1 cellular context compared by ENCODE assay signal in genomic region chr6:49606696-49607390, GRCh38.
TF ChIP-seq lines count a peak whose summit lies in the region.

No MANE protein-coding gene starts in this region.

TF ChIP-seq in HepG2, 621 proteins besides CTCF, POLR2A, EP300 and RAD21 (continued from another document):
- TF ChIP-seq HOMEZ (CRISPR knock-in tag; IDR thresholded peaks at IDR 0.05; ENCODE audit: low read depth) (peak; percentile 40; the same call in 1 of the 2 replicates), ERF (CRISPR knock-in tag; IDR thresholded peaks at IDR 0.05) (peak; percentile 71), THAP11 (CRISPR knock-in tag; IDR thresholded peaks at IDR 0.05) (peak; percentile 47; the same call in 1 of the 2 replicates), MAFK (conservative IDR thresholded peaks at IDR 0.05 in 1 of 2, IDR thresholded peaks at IDR 0.05 in 1 of 2; ENCODE audit: low read length in 2 of 2) (peak; percentile 71 to 72), RCOR2 (CRISPR knock-in tag; IDR thresholded peaks at IDR 0.05) (0 out of 2 replicates have a peak, but pooled peaks have one; percentile 17), YY1 (IDR thresholded peaks at IDR 0.05; ENCODE audit: insufficient read depth, insufficient replicate concordance, low read depth, low read length) (no peak), MIER3 (CRISPR knock-in tag; IDR thresholded peaks at IDR 0.05; ENCODE audit: borderline replicate concordance) (0 out of 2 replicates have a peak, but pooled peaks have one; percentile 34), SAP130 (CRISPR knock-in tag; IDR thresholded peaks at IDR 0.05; ENCODE audit: low read depth) (0 out of 2 replicates have a peak, but pooled peaks have one; percentile 18), GMEB1 (CRISPR knock-in tag; IDR thresholded peaks at IDR 0.05; ENCODE audit: borderline replicate concordance) (no peak), HCFC1 (IDR thresholded peaks at IDR 0.05; ENCODE audit: low read depth, low read length) (no peak), RXRB (CRISPR knock-in tag; IDR thresholded peaks at IDR 0.05; ENCODE audit: borderline replicate concordance) (peak; percentile 38; the same call in 1 of the 2 replicates), SALL1 (CRISPR knock-in tag; IDR thresholded peaks at IDR 0.05) (0 out of 2 replicates have a peak, but pooled peaks have one; percentile 28), IRF2 (CRISPR knock-in tag; IDR thresholded peaks at IDR 0.05) (peak; percentile 77), HMGXB4 (CRISPR knock-in tag; IDR thresholded peaks at IDR 0.05; ENCODE audit: borderline replicate concordance in 1 of 2, low read depth in 1 of 2) (0 out of 4 replicates have a peak, but pooled peaks of 1 of the 2 experiments have one; percentile 73)
- TF ChIP-seq, protein P1, sequence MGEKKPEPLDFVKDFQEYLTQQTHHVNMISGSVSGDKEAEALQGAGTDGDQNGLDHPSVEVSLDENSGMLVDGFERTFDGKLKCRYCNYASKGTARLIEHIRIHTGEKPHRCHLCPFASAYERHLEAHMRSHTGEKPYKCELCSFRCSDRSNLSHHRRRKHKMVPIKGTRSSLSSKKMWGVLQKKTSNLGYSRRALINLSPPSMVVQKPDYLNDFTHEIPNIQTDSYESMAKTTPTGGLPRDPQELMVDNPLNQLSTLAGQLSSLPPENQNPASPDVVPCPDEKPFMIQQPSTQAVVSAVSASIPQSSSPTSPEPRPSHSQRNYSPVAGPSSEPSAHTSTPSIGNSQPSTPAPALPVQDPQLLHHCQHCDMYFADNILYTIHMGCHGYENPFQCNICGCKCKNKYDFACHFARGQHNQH (CRISPR knock-in tag; IDR thresholded peaks at IDR 0.05): peak; percentile 23; the same call in 1 of the 2 replicates
- TF ChIP-seq, protein P2, sequence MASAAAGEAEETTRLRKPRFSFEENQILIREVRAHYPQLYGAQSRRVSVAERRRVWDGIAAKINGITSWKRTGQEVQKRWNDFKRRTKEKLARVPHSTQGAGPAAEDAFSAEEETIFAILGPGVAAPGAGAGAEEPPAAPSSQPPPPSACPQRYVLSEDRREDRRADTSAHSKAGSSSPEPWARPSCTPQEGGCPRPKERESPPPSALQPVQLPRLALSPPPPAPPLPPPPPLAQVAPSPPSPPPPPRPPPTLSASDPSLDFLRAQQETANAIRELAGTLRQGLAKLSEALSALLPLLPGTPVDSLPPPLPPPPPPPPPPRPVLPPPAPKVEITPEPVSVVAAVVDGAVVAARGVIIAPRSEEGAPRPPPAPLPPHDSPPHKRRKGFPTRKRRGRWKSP (CRISPR knock-in tag; IDR thresholded peaks at IDR 0.05): no peak
- TF ChIP-seq, protein P3, sequence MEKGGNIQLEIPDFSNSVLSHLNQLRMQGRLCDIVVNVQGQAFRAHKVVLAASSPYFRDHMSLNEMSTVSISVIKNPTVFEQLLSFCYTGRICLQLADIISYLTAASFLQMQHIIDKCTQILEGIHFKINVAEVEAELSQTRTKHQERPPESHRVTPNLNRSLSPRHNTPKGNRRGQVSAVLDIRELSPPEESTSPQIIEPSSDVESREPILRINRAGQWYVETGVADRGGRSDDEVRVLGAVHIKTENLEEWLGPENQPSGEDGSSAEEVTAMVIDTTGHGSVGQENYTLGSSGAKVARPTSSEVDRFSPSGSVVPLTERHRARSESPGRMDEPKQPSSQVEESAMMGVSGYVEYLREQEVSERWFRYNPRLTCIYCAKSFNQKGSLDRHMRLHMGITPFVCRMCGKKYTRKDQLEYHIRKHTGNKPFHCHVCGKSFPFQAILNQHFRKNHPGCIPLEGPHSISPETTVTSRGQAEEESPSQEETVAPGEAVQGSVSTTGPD (CRISPR knock-in tag; IDR thresholded peaks at IDR 0.05): no peak
